ENCODE assay signal across 9 cellular contexts in the genomic region with DNA sequence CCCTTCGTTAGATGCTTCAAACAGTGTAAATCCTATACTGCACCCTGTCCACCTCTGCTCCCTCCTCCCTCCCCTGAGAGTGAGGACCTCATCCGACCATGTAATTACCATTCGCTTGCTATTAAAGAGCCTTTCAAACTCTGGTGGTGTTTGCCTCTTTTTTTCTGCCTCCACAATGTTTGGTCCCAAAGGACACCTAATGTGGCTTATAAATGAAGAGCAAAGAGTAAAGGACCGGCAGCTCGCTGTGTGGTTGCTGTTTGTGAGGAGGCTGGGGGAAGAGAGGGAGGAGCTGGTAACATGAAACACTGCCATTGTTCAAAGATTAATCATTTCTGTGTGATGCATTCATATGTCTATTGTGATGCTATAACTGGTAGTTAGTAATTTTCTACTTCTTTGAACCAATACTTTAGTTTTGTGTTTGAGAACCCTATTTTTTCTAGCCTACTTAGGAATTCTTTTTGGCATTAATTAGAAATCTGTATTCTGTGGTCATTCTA. TPM values are rescaled to one million over a fixed set of nuclear protein-coding genes. Genes with fewer than 3 reads are reported as not detected.
A peak's percentile ranks its signal among the peaks of the same experiment; 100 is the strongest.
DNase-seq lines count a peak whose midpoint lies in the region; ATAC-seq and TF ChIP-seq lines count a peak whose summit lies in the region.
"Had no signal": no experiment of that assay in that cellular context is flagged by ENCODE, and none has a peak within 500 bp of the region (broad histone marks: within the 10 kb centered on the region; RNA-seq: fewer than 3 reads in every experiment).

No MANE protein-coding gene starts in this region.

- DNase-seq in activated T-cell treated with anti-CD3 and anti-CD28 coated beads, Interleukin-2, amount 50 U/mL, for 24 hours = no peak
- DNase-seq in activated T-cell treated with anti-CD3 and anti-CD28 coated beads for 4 hours = no peak
- DNase-seq in NCI-H1092 (lab: John Stamatoyannopoulos, UW) = peak; percentile 91
- DNase-seq in mesenteric fat pad (ENCODE audit: low spot score) = no peak
- no peak for DNase-seq in HEK293T (ENCODE audit: extremely low spot score)
- DNase-seq: DND-41 had no signal

- peak overlapping the region; percentile 82 for H3K27ac ChIP-seq in layer of hippocampus (ENCODE audit: low read depth, low read length)

- no peaks in the 10 kb centered on the region for H3K36me3 Mint-ChIP-seq in activated T-cell treated with anti-CD3 and anti-CD28 coated beads, Interleukin-2, amount 50 U/mL, for 24 hours (ENCODE audit: low read depth)
- H3K36me3 Mint-ChIP-seq in activated T-helper 17 cell treated with anti-CD3 and anti-CD28 coated beads, Interleukin-2, amount 50 U/mL, for 72 hours (ENCODE audit: low read depth) = no peaks in the 10 kb centered on the region

- peaks cover 53% of the 10 kb centered on the region for H3K4me1 Mint-ChIP-seq in activated T-cell treated with anti-CD3 and anti-CD28 coated beads, Interleukin-2, amount 50 U/mL, for 24 hours (ENCODE audit: low read depth)
- H3K4me1 Mint-ChIP-seq in activated T-helper 17 cell treated with anti-CD3 and anti-CD28 coated beads, Interleukin-2, amount 50 U/mL, for 72 hours = peaks cover 5% of the 10 kb centered on the region

- peak; percentile 56 for ATAC-seq in activated T-helper 17 cell treated with anti-CD3 and anti-CD28 coated beads, Interleukin-2, amount 50 U/mL, for 72 hours (replicated peaks)
- ATAC-seq in HG02938 (IDR thresholded peaks at IDR 0.05; ENCODE audit: unreplicated experiment) = no peak

- peak overlapping the region; percentile 45 for H3K4me3 Mint-ChIP-seq in activated T-cell treated with anti-CD3 and anti-CD28 coated beads, Interleukin-2, amount 50 U/mL, for 24 hours
- peak overlapping the region; percentile 37 for H3K4me3 Mint-ChIP-seq in activated T-helper 17 cell treated with anti-CD3 and anti-CD28 coated beads, Interleukin-2, amount 50 U/mL, for 72 hours

- H3K9me3 Mint-ChIP-seq in activated T-cell treated with anti-CD3 and anti-CD28 coated beads, Interleukin-2, amount 50 U/mL, for 24 hours = no peaks in the 10 kb centered on the region
- no peaks in the 10 kb centered on the region for H3K9me3 Mint-ChIP-seq in activated T-helper 17 cell treated with anti-CD3 and anti-CD28 coated beads, Interleukin-2, amount 50 U/mL, for 72 hours

- no peaks in the 10 kb centered on the region for H3K27me3 ChIP-seq in layer of hippocampus (ENCODE audit: control insufficient read depth, insufficient read depth, low read length)

- CTCF ChIA-PET in HEK293T (lab: Yijun Ruan, JAX) = interaction anchor here (0.7 to 0.8 kb wide), 2 partner anchors 20 to 21 kb away, joined by 3 read pairs; no protein-coding TSS in a partner anchor

- POLR2A ChIA-PET in HEK293T (lab: Yijun Ruan, JAX) = interaction anchor here (1.0 kb wide), 1 partner anchor 28 kb away, joined by 3 read pairs; no protein-coding TSS in a partner anchor

- peak overlapping the region; percentile 90 for H3K27ac Mint-ChIP-seq in activated T-cell treated with anti-CD3 and anti-CD28 coated beads, Interleukin-2, amount 50 U/mL, for 24 hours
- peak overlapping the region; percentile 40 for H3K27ac Mint-ChIP-seq in activated T-helper 17 cell treated with anti-CD3 and anti-CD28 coated beads, Interleukin-2, amount 50 U/mL, for 72 hours

- no peaks in the 10 kb centered on the region for H3K27me3 Mint-ChIP-seq in activated T-cell treated with anti-CD3 and anti-CD28 coated beads, Interleukin-2, amount 50 U/mL, for 24 hours
- H3K27me3 Mint-ChIP-seq in activated T-helper 17 cell treated with anti-CD3 and anti-CD28 coated beads, Interleukin-2, amount 50 U/mL, for 72 hours = no peaks in the 10 kb centered on the region

TF ChIP-seq in HEK293T, 16 proteins besides CTCF, POLR2A, EP300 and RAD21:
- TF ChIP-seq L3MBTL2 (conservative IDR thresholded peaks at IDR 0.05) (no peak), SUZ12 (IDR thresholded peaks at IDR 0.05) (no peak), HDGF (IDR thresholded peaks at IDR 0.05; ENCODE audit: borderline replicate concordance) (no peak), ELF4 (IDR thresholded peaks at IDR 0.05) (no peak), TARDBP (IDR thresholded peaks at IDR 0.05) (no peak), ZNF384 (IDR thresholded peaks at IDR 0.05) (no peak), SP1 (IDR thresholded peaks at IDR 0.05) (no peak), NFRKB (IDR thresholded peaks at IDR 0.05) (no peak), FOXK2 (IDR thresholded peaks at IDR 0.05) (no peak), ARNT (IDR thresholded peaks at IDR 0.05) (no peak)
- TF ChIP-seq, protein P1, sequence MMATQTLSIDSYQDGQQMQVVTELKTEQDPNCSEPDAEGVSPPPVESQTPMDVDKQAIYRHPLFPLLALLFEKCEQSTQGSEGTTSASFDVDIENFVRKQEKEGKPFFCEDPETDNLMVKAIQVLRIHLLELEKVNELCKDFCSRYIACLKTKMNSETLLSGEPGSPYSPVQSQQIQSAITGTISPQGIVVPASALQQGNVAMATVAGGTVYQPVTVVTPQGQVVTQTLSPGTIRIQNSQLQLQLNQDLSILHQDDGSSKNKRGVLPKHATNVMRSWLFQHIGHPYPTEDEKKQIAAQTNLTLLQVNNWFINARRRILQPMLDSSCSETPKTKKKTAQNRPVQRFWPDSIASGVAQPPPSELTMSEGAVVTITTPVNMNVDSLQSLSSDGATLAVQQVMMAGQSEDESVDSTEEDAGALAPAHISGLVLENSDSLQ (IDR thresholded peaks at IDR 0.05) = no peak

RNA-seq across cellular contexts. Expression of a gene that starts 27.9 kb away (rescaled TPM):
- 1 to 10 TPM; 4.0 to 6.4 TPM for total RNA-seq in activated T-helper 17 cell treated with anti-CD3 and anti-CD28 coated beads, Interleukin-2, amount 50 U/mL, for 72 hours
- 113 TPM for total RNA-seq in mesenteric fat pad

Comparison
In these comparisons a context has a peak if more than half of its experiments do, and no peak if none do; other contexts are left out.
1. RNA of a gene that starts 27.9 kb away (total RNA-seq): 113 TPM in mesenteric fat pad (single experiment); 4.0 to 6.4 TPM in activated T-helper 17 cell treated with anti-CD3 and anti-CD28 coated beads, Interleukin-2, amount 50 U/mL, for 72 hours; every median in the first group is over 10 times any median in the second.